8 cellular contexts compared by ENCODE assay signal in the genomic region with DNA sequence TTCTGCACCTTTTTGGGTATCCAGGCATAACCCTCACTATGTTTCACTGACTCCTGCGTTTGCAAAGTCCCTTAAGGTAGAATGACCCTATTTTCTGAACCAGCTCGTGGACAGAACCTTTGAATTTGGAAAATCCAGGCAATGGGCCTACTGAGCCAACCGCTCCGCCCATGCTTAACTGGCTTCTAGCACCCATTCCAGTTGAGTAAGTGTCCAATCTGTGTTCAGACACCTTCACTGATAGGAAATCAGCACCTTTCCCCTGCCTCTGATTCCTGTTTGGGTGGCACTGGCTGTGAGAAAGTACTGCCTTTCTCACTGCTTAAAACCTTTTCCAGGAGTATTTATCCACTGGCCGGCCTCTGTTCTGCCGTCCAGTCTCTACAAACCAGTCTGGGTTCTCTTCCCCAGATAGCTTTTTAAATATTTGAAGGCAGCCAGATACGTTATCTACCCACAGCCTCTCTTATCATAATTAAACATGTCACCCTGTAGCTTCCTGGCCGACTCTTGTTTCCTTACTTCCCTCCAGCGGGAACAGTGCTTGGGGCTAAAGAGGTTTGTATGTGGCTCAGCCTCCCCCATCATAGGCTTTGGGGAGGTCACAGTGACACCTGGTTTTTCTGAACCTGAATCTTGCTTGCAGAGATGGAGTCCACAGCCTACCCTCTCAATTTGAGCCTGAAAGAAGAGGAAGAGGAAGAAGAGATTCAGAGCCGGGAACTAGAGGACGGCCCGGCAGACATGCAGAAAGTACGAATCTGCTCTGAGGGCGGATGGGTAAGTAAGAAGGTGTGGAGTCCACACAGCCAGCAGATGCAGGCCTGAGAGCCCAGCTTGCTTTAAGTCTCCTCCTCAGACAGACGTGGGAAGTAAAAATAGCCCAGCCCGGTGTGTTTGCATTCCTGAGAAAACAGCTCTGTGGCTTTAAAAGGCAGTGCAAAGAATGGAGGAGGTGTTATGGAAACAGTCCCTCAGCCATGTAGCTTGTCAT. TPM values are rescaled to one million over a fixed set of nuclear protein-coding genes. Genes with fewer than 3 reads are reported as not detected.
DNase-seq lines count a peak whose midpoint lies in the region; ATAC-seq and FAIRE-seq lines count a peak whose summit lies in the region.

No MANE protein-coding gene starts in this region.

- H3K4me1 Mint-ChIP-seq in dendritic cell treated with granulocyte-macrophage colony-stimulating factor and Interleukin-4, amounts not matched to agents 40 ng/mL and 50 ng/mL, for 4 days (ENCODE audit: low read depth) = peaks cover 67% of the 10 kb centered on the region

- H3K4me1 ChIP-seq in NT2/D1 (ENCODE audit: insufficient read depth, insufficient read length) = peaks cover 10% of the 10 kb centered on the region
- H3K4me1 ChIP-seq in mononuclear cell (ENCODE audit: insufficient read depth, low read length) = peaks cover 36% of the 10 kb centered on the region

- ATAC-seq in HG02763 (IDR thresholded peaks at IDR 0.05; ENCODE audit: unreplicated experiment) (no peak), HG03439 (IDR thresholded peaks at IDR 0.05; ENCODE audit: unreplicated experiment) (no peak)

- H3K27ac Mint-ChIP-seq in dendritic cell treated with granulocyte-macrophage colony-stimulating factor and Interleukin-4, amounts not matched to agents 40 ng/mL and 50 ng/mL, for 4 days = peak overlapping the region; percentile 98

- peak overlapping the region; percentile 80 for H3K4me3 Mint-ChIP-seq in dendritic cell treated with granulocyte-macrophage colony-stimulating factor and Interleukin-4, amounts not matched to agents 40 ng/mL and 50 ng/mL, for 4 days

- no peak for FAIRE-seq in GM19239 (lab: Jason Lieb, UNC)

- H3K27me3 ChIP-seq in NT2/D1 (ENCODE audit: insufficient read depth, insufficient read length) (no peaks in the 10 kb centered on the region), mononuclear cell (ENCODE audit: insufficient read depth, low read length) (no peaks in the 10 kb centered on the region)

- H3K36me3 ChIP-seq in NT2/D1 (ENCODE audit: insufficient read depth, insufficient read length, low read length) = peaks cover 55% of the 10 kb centered on the region

- peaks cover 56% of the 10 kb centered on the region for H3K36me3 Mint-ChIP-seq in dendritic cell treated with granulocyte-macrophage colony-stimulating factor and Interleukin-4, amounts not matched to agents 40 ng/mL and 50 ng/mL, for 4 days (ENCODE audit: low read depth)

- H3K9ac ChIP-seq in NT2/D1 (ENCODE audit: insufficient read length, low read depth) = peak overlapping the region; percentile 77

- in situ Hi-C loops in Caki2 (cut with HindIII; ENCODE audit: low pct_unique_long_range_greater_than_20kb, low sequenced_read_pairs) = no loop called here

- intact Hi-C loops in dendritic cell treated with granulocyte-macrophage colony-stimulating factor and Interleukin-4, amounts not matched to agents 40 ng/mL and 50 ng/mL, for 4 days (cut with micrococcal nuclease) = no loop called here

- H3K27me3 Mint-ChIP-seq in dendritic cell treated with granulocyte-macrophage colony-stimulating factor and Interleukin-4, amounts not matched to agents 40 ng/mL and 50 ng/mL, for 4 days = no peaks in the 10 kb centered on the region

- DNase-seq in Caki2 (ENCODE audit: low read depth) (peak; percentile 10), NT2/D1 (ENCODE audit: low read depth, low spot score) (no peak), GM19239 (ENCODE audit: insufficient read length, low spot score) (no peak), COLO668 (lab: John Stamatoyannopoulos, UW; ENCODE audit: unreplicated experiment) (no peak)

- H3K9me3 ChIP-seq in NT2/D1 (ENCODE audit: insufficient read depth, low read length) (no peaks in the 10 kb centered on the region), mononuclear cell (ENCODE audit: low read depth, low read length) (no peaks in the 10 kb centered on the region)

- peak overlapping the region; percentile 45 for H3K4me3 ChIP-seq in NT2/D1 (ENCODE audit: insufficient read length, low read depth)
- peak overlapping the region; percentile 54 for H3K4me3 ChIP-seq in mononuclear cell (ENCODE audit: low read length)

- no peaks in the 10 kb centered on the region for H3K9me3 Mint-ChIP-seq in dendritic cell treated with granulocyte-macrophage colony-stimulating factor and Interleukin-4, amounts not matched to agents 40 ng/mL and 50 ng/mL, for 4 days

RNA-seq across cellular contexts. Expression of gene POGK, which starts 1.3 kb away (rescaled TPM):
- 51.8 and 65.5 TPM in 2 replicates for total RNA-seq in Caki2 (2014; rRNA removed; shearing (Covaris generic); ENCODE audit: low replicate concordance)
- 23.6 TPM for total RNA-seq in mononuclear cell

RNA-seq across cellular contexts. Expression of gene TADA1, which starts 35.5 kb away (rescaled TPM):
- total RNA-seq in Caki2 (2014; rRNA removed; shearing (Covaris generic); ENCODE audit: low replicate concordance) = 26.4 and 29.0 TPM in 2 replicates
- 27.5 TPM for total RNA-seq in mononuclear cell
